ENCODE assay signal across 8 cellular contexts in genomic region chr4:53365486-53366300, GRCh38. TPM values are rescaled to one million over a fixed set of nuclear protein-coding genes. Genes with fewer than 3 reads are reported as not detected.
DNase-seq lines count a peak whose midpoint lies in the region; ATAC-seq and TF ChIP-seq lines count a peak whose summit lies in the region.

SCFD2 (minus strand) TSS chr4:53366061.

- H3K9me3 ChIP-seq in CD8-positive, alpha-beta T cell (ENCODE audit: low read length), result no peaks in the 10 kb centered on the region
- no peaks in the 10 kb centered on the region for H3K9me3 ChIP-seq in lung (ENCODE audit: control insufficient read depth in 2 of 2, insufficient read depth in 1 of 2, low read length in 1 of 2)

- peaks cover 19% of the 10 kb centered on the region for H3K36me3 Mint-ChIP-seq in CD8-positive, alpha-beta T cell

- intact Hi-C loops in CD8-positive, alpha-beta T cell (cut with DNase I, micrococcal nuclease), result loop anchor here (1.0 to 10.0 kb wide), 8 partner anchors 12 to 1579 kb away; partner anchors contain the start of genes CHIC2 (in 2 of the 2), FIP1L1 (in 2 of the 2) and SGCB (in 1 of the 2)

- H3K4me1 ChIP-seq in CD8-positive, alpha-beta T cell (ENCODE audit: insufficient read depth, low read length), result peaks cover 46% of the 10 kb centered on the region
- peaks cover 5 to 12% of the 10 kb centered on the region in 2 donors for H3K4me1 ChIP-seq in lung (ENCODE audit: control insufficient read depth in 2 of 2, insufficient read depth in 2 of 2, low read length in 2 of 2)

- POLR2A ChIA-PET in CD8-positive, alpha-beta T cell (lab: Charles Lee), result interaction anchor here (1.3 to 2.0 kb wide), 3 partner anchors 10 to 15 kb away, joined by 3 to 6 read pairs (median 5); partner anchors contain the start of gene FIP1L1

- no peaks in the 10 kb centered on the region for H3K9me3 Mint-ChIP-seq in CD8-positive, alpha-beta T cell

- peak within 1 kb of the TSS; percentile 76 for H3K27ac ChIP-seq in CD8-positive, alpha-beta T cell (ENCODE audit: low read depth, low read length)
- peak within 1 kb of the TSS; percentile 30 to 75 for H3K27ac ChIP-seq in lung (ENCODE audit: low read depth in 1 of 2, low read length in 1 of 2)

- no peaks in the 10 kb centered on the region for H3K27me3 ChIP-seq in CD8-positive, alpha-beta T cell (ENCODE audit: insufficient read depth, low read length)
- H3K27me3 ChIP-seq in lung (ENCODE audit: control insufficient read depth, insufficient read depth), result no peaks in the 10 kb centered on the region

- no peak for TF ChIP-seq CTCF in CD8-positive, alpha-beta T cell (IDR thresholded peaks at IDR 0.05)
- no peak for TF ChIP-seq CTCF in lung (IDR thresholded peaks at IDR 0.05; ENCODE audit: control extremely low read depth, extremely low read depth)

- peak within 1 kb of the TSS; percentile 77 for H3K4me3 ChIP-seq in CD8-positive, alpha-beta T cell (ENCODE audit: low read depth, low read length)
- H3K4me3 ChIP-seq in lung, result peak within 1 kb of the TSS; percentile 93

- peak within 1 kb of the TSS; percentile 96 for H3K4me3 Mint-ChIP-seq in CD8-positive, alpha-beta T cell

- H3K36me3 ChIP-seq in CD8-positive, alpha-beta T cell (ENCODE audit: insufficient read depth, low read length), result no peaks in the 10 kb centered on the region
- H3K36me3 ChIP-seq in lung (ENCODE audit: control insufficient read depth in 2 of 2, insufficient read depth in 2 of 2, low read length in 2 of 2), result no peaks in the 10 kb centered on the region

- peaks cover 5% of the 10 kb centered on the region for H3K27me3 Mint-ChIP-seq in CD8-positive, alpha-beta T cell (ENCODE audit: low read depth)

- 0 to 1% methylated on average over 51 of the region's 51 CpGs for WGBS in lung, 2 donors

- peaks cover 59% of the 10 kb centered on the region for H3K4me1 Mint-ChIP-seq in CD8-positive, alpha-beta T cell (ENCODE audit: low read depth)

- CTCF ChIA-PET in CD8-positive, alpha-beta T cell (lab: Charles Lee), result interaction anchor here (1.4 kb wide), 1 partner anchor 15 kb away, joined by 5 read pairs; no protein-coding TSS in a partner anchor

- peak within 1 kb of the TSS; percentile 97 for H3K27ac Mint-ChIP-seq in CD8-positive, alpha-beta T cell

- ATAC-seq in CD8-positive, alpha-beta T cell, result peak; percentile 96
- ATAC-seq in GM19467 (IDR thresholded peaks at IDR 0.05; ENCODE audit: unreplicated experiment) (peak; percentile 96), lung (ENCODE audit: insufficient read depth, low FRiP score) (peak; percentile 98)

- DNase-seq in CD8-positive, alpha-beta T cell, result peak; percentile 90 to 99 (median 96)
- DNase-seq in HS-27A (ENCODE audit: low read depth), result peak; percentile 93
- peak; percentile 74 for DNase-seq in NK-92 (lab: John Stamatoyannopoulos, UW; ENCODE audit: unreplicated experiment)
- DNase-seq in activated CD8-positive, alpha-beta memory T cell treated with anti-CD3 and anti-CD28 coated beads for 1 hour (ENCODE audit: extremely low read depth in 1 of 2, low read depth in 1 of 2), result peak; percentile 91 to 94
- peak; percentile 97 for DNase-seq in effector CD8-positive, alpha-beta T cell (lab: John Stamatoyannopoulos, UW)
- DNase-seq in lung (ENCODE audit: low spot score), result peak; percentile 99
- peak; percentile 83 to 95 (median 91) for DNase-seq in stimulated activated CD4-positive, alpha-beta T cell treated with anti-CD3 and anti-CD28 coated beads, TNF-alpha, amount 100 ng/mL, for 4 hours (ENCODE audit: low read depth in 3 of 3)

RNA-seq across cellular contexts. Expression of gene SCFD2, which starts in this region (rescaled TPM):
- total RNA-seq in CD8-positive, alpha-beta T cell, result 10 to 100 TPM; 11.0 to 13.7 TPM
- 10 to 100 TPM; 22.4 to 28.7 TPM for total RNA-seq in lung
- 10 to 100 TPM in 1 of 2 donors, 1 to 10 TPM in 1; 5.2 to 10.3 TPM for polyA plus RNA-seq in lung

Comparison
In these comparisons a context has a peak if more than half of its experiments do, and no peak if none do; other contexts are left out.
1. Peak in every context shown above with its lines: DNase-seq, ATAC-seq, H3K4me3 ChIP-seq and H3K27ac ChIP-seq.